17 cellular contexts compared by ENCODE assay signal in genomic region chr3:124952456-124952855, GRCh38. TPM values are rescaled to one million over a fixed set of nuclear protein-coding genes. Genes with fewer than 3 reads are reported as not detected.
DNase-seq lines count a peak whose midpoint lies in the region; ATAC-seq and TF ChIP-seq lines count a peak whose summit lies in the region.
"Had no signal": no experiment of that assay in that cellular context is flagged by ENCODE, and none has a peak within 500 bp of the region (broad histone marks: within the 10 kb centered on the region; RNA-seq: fewer than 3 reads in every experiment).

No MANE protein-coding gene starts in this region.

- H3K27ac ChIP-seq in duodenal mucosa (ENCODE audit: low read depth, low read length): peak overlapping the region; percentile 44
- peak overlapping the region; percentile 49 to 63 (median 55) for H3K27ac ChIP-seq in transverse colon
- H3K27ac ChIP-seq in WERI-Rb-1: no peak overlapping the region

- H3K9ac ChIP-seq in duodenal mucosa (ENCODE audit: low read depth in 1 of 2, low read length in 2 of 2): no peak overlapping the region
- H3K9ac ChIP-seq: SK-N-SH had no signal

- in situ Hi-C loops in transverse colon (cut with MboI; ENCODE audit: low pct_ligation_motif_present in 1 of 4, low pct_unique_long_range_greater_than_20kb in 1 of 4, low sequenced_read_pairs in 3 of 4): no loop called here

- 56 to 66% methylated on average over 4 of the region's 4 CpGs for WGBS in transverse colon (ENCODE audit: low coverage in 1 of 2), 2 donors

- H3K9me3 ChIP-seq in duodenal mucosa (ENCODE audit: control insufficient read depth in 1 of 2, low read length in 2 of 2) (no peaks in the 10 kb centered on the region), transverse colon (no peaks in the 10 kb centered on the region), WERI-Rb-1 (ENCODE audit: severe bottlenecking) (no peaks in the 10 kb centered on the region)
- H3K9me3 ChIP-seq: SK-N-SH had no signal

- H3K36me3 ChIP-seq in duodenal mucosa (ENCODE audit: control insufficient read depth in 1 of 2, insufficient read depth in 2 of 2, low read length in 2 of 2): no peaks in the 10 kb centered on the region
- no peaks in the 10 kb centered on the region for H3K36me3 ChIP-seq in transverse colon
- H3K36me3 ChIP-seq in WERI-Rb-1: no peaks in the 10 kb centered on the region

- peaks cover 10 to 16% of the 10 kb centered on the region in 2 donors for H3K4me1 ChIP-seq in duodenal mucosa (ENCODE audit: control insufficient read depth in 1 of 2, insufficient read depth in 2 of 2, low read length in 2 of 2)
- H3K4me1 ChIP-seq in transverse colon: peaks cover 0 to 12% (median 4%) of the 10 kb centered on the region in 4 donors

- no peak for ATAC-seq in esophagus mucosa
- ATAC-seq: Right ventricle myocardium inferior, T-cell had no signal

- TF ChIP-seq CTCF in transverse colon (IDR thresholded peaks at IDR 0.05): no peak
- TF ChIP-seq CTCF in WERI-Rb-1 (IDR thresholded peaks at IDR 0.05; ENCODE audit: low read depth, low read length): no peak

- DNase-seq in LoVo (ENCODE audit: low spot score): peak; percentile 32
- peak; percentile 79 for DNase-seq in NCI-H69 (lab: John Stamatoyannopoulos, UW)
- no peak for DNase-seq in transverse colon
- DNase-seq in WERI-Rb-1: no peak
- no peak for DNase-seq in NCI-H2227 treated with DMSO at 0.1 percent for 48 hours (lab: John Stamatoyannopoulos, UW)
- DNase-seq: Calu3; CD4-positive, alpha-beta T cell; DMS79; Karpas-422; MM.1S; NCI-H526; SK-N-SH; T-cell had no signal

- H3K4me3 ChIP-seq in duodenal mucosa (ENCODE audit: low read depth in 1 of 2, low read length in 2 of 2) (no peak overlapping the region), transverse colon (no peak overlapping the region), WERI-Rb-1 (ENCODE audit: low read depth, low read length) (no peak overlapping the region)

- TF ChIP-seq POLR2A in transverse colon (IDR thresholded peaks at IDR 0.05): no peak

- intact Hi-C loops in transverse colon (cut with DNase I; ENCODE audit: low total_unique reads): no loop called here

- no peaks in the 10 kb centered on the region for H3K27me3 ChIP-seq in duodenal mucosa (ENCODE audit: control insufficient read depth in 1 of 2, insufficient read depth in 2 of 2, low read length in 2 of 2)
- H3K27me3 ChIP-seq in transverse colon: no peaks in the 10 kb centered on the region
- no peaks in the 10 kb centered on the region for H3K27me3 ChIP-seq in WERI-Rb-1 (ENCODE audit: insufficient read depth, low read depth, severe bottlenecking)

- TF ChIP-seq EP300 in transverse colon (IDR thresholded peaks at IDR 0.05; ENCODE audit: low read depth): no peak

RNA-seq across cellular contexts. Expression of gene MUC13, which starts 17.9 kb away (rescaled TPM):
- total RNA-seq in transverse colon (100 to 1,000 TPM in 3 of 4 donors, 10 to 100 TPM in 1; 37.8 to 700 (median 401) TPM), esophagus mucosa (not detected)
- total RNA-seq: B cell, Right ventricle myocardium inferior had no signal

Comparison
In these comparisons a context has a peak if more than half of its experiments do, and no peak if none do; other contexts are left out.
1. DNase-seq: peak in LoVo (single experiment) and NCI-H69 (single experiment); none in transverse colon (single experiment), WERI-Rb-1 (single experiment) and NCI-H2227 treated with DMSO at 0.1 percent for 48 hours (single experiment).
2. RNA of gene MUC13, which starts 17.9 kb away (total RNA-seq): 37.8 to 700 TPM in transverse colon; not detected in esophagus mucosa (single experiment); every median in the first group is over 10 times any median in the second.